In genomic region chr6:35354361-35355135, GRCh38 we compare ENCODE assay signal across 25 cellular contexts. TPM values are rescaled to one million over a fixed set of nuclear protein-coding genes. Genes with fewer than 3 reads are reported as not detected.
DNase-seq lines count a peak whose midpoint lies in the region; ATAC-seq and TF ChIP-seq lines count a peak whose summit lies in the region.
"Had no signal": no experiment of that assay in that cellular context is flagged by ENCODE, and none has a peak within 500 bp of the region (broad histone marks: within the 10 kb centered on the region; RNA-seq: fewer than 3 reads in every experiment).

No MANE protein-coding gene starts in this region.

- H3K18ac ChIP-seq in mesenchymal stem cell (ENCODE audit: low read depth in 1 of 2, low read length in 2 of 2) = no peak overlapping the region

- H3K27me3 ChIP-seq in mesenchymal stem cell (ENCODE audit: control insufficient read depth in 1 of 2, insufficient read depth in 1 of 2, low read length in 2 of 2) (no peaks in the 10 kb centered on the region), smooth muscle cell (ENCODE audit: low read depth) (no peaks in the 10 kb centered on the region), foreskin keratinocyte (no peaks in the 10 kb centered on the region)
- H3K27me3 ChIP-seq: BE2C, left lung had no signal

- H2AK5ac ChIP-seq in mesenchymal stem cell (ENCODE audit: low read length, severe bottlenecking) = no peak overlapping the region

- no peak for ATAC-seq in foreskin keratinocyte
- ATAC-seq in HG03108 (IDR thresholded peaks at IDR 0.05; ENCODE audit: unreplicated experiment) = no peak
- ATAC-seq: left lung had no signal

- no peak overlapping the region for H3K14ac ChIP-seq in mesenchymal stem cell (ENCODE audit: low read length in 2 of 2)

- H3K36me3 ChIP-seq in mesenchymal stem cell (ENCODE audit: control insufficient read depth in 1 of 2, insufficient read depth in 2 of 2, low read depth in 1 of 2, low read length in 2 of 2) (peaks cover 20 to 45% of the 10 kb centered on the region in 2 experiments), smooth muscle cell (ENCODE audit: low read depth) (peaks cover 5% of the 10 kb centered on the region)

- H3K9me3 ChIP-seq in mesenchymal stem cell (ENCODE audit: control insufficient read depth, low read length) (no peaks in the 10 kb centered on the region), smooth muscle cell (replicated peaks; ENCODE audit: low read depth) (no peaks in the 10 kb centered on the region)
- H3K9me3 ChIP-seq: BE2C, Caco-2, left lung had no signal

- H3K27ac ChIP-seq in mesenchymal stem cell (ENCODE audit: low read length, poor library complexity, severe bottlenecking) (no peak overlapping the region), smooth muscle cell (ENCODE audit: low read depth) (peak overlapping the region; percentile 76), foreskin keratinocyte (no peak overlapping the region)
- H3K27ac ChIP-seq: coronary artery, left lung had no signal

- H3F3A ChIP-seq in smooth muscle cell (ENCODE audit: low read depth) = peaks cover 5% of the 10 kb centered on the region

- H3K79me1 ChIP-seq in mesenchymal stem cell (replicated peaks; ENCODE audit: low read length, poor library complexity, severe bottlenecking) = peaks cover 17% of the 10 kb centered on the region

- peaks cover 92% of the 10 kb centered on the region for H3K36me3 Mint-ChIP-seq in activated T-cell treated with anti-CD3 and anti-CD28 coated beads, Interleukin-2, amount 50 U/mL, for 24 hours (ENCODE audit: low read depth)

- H3K9ac ChIP-seq in mesenchymal stem cell (ENCODE audit: low read length) (peak overlapping the region; percentile 59), smooth muscle cell (ENCODE audit: low read depth) (no peak overlapping the region)

- no peak overlapping the region for H2BK12ac ChIP-seq in mesenchymal stem cell (ENCODE audit: low read length in 2 of 2)

- 94% methylated on average over 10 of the region's 13 CpGs for WGBS in mesenchymal stem cell
- 81% methylated on average over 13 of the region's 13 CpGs for WGBS in smooth muscle cell (ENCODE audit: low lambda C conversion rate)

- no peaks in the 10 kb centered on the region for H3K9me3 Mint-ChIP-seq in activated T-cell treated with anti-CD3 and anti-CD28 coated beads, Interleukin-2, amount 50 U/mL, for 24 hours
- H3K9me3 Mint-ChIP-seq: endodermal cell had no signal

- H3K4ac ChIP-seq in mesenchymal stem cell (ENCODE audit: low read depth in 1 of 2, low read length in 2 of 2) = no peak overlapping the region

- H4K20me1 ChIP-seq in smooth muscle cell (ENCODE audit: low read depth) = no peaks in the 10 kb centered on the region

- H3K4me1 ChIP-seq in mesenchymal stem cell (ENCODE audit: control insufficient read depth, insufficient read depth, low read depth, low read length) = peaks cover 7% of the 10 kb centered on the region
- no peaks in the 10 kb centered on the region for H3K4me1 ChIP-seq in smooth muscle cell (ENCODE audit: low read depth)
- H3K4me1 ChIP-seq in foreskin keratinocyte = peaks cover under 1% of the 10 kb centered on the region
- H3K4me1 ChIP-seq: Caco-2 had no signal

- H3K4me3 ChIP-seq in mesenchymal stem cell (ENCODE audit: insufficient read depth in 1 of 2, low read depth in 1 of 2, low read length in 2 of 2) (no peak overlapping the region), smooth muscle cell (no peak overlapping the region)
- H3K4me3 ChIP-seq: coronary artery, left lung had no signal

- H4K91ac ChIP-seq in mesenchymal stem cell (ENCODE audit: low read length) = no peak overlapping the region

- H2AFZ ChIP-seq in mesenchymal stem cell (ENCODE audit: low read depth, low read length) = no peak overlapping the region
- H2AFZ ChIP-seq in smooth muscle cell (ENCODE audit: low read depth) = no peak overlapping the region

- DNase-seq in activated T-cell treated with anti-CD3 and anti-CD28 coated beads, Interleukin-2, amount 50 U/mL, for 24 hours = peak; percentile 5
- no peak for DNase-seq in activated T-cell treated with anti-CD3 and anti-CD28 coated beads for 4 hours
- peak; percentile 32 for DNase-seq in astrocyte of the hippocampus (ENCODE audit: low read depth, low spot score)
- DNase-seq in mesenchymal stem cell = peak; percentile 61
- no peak for DNase-seq in smooth muscle cell (lab: John Stamatoyannopoulos, UW; ENCODE audit: unreplicated experiment)
- DNase-seq in foreskin keratinocyte = no peak
- no peak for DNase-seq in HUDEP-2 (lab: John Stamatoyannopoulos, UW; ENCODE audit: unreplicated experiment in 76 of 76)
- DNase-seq: 8988T; activated CD4-positive, alpha-beta T cell treated with anti-CD3 and anti-CD28 coated beads for 1 hour; activated CD8-positive, alpha-beta memory T cell treated with anti-CD3 and anti-CD28 coated beads for 24 hours; activated naive CD4-positive, alpha-beta T cell treated with anti-CD3 and anti-CD28 coated beads, Interleukin-2, amount 50 U/mL, for 16 hours; activated T-cell treated with anti-CD3 and anti-CD28 coated beads, Interleukin-2, amount 50 U/mL, for 48 hours; BE2C; Caco-2; DND-41; endodermal cell; left lung; NCI-H1105; NCI-H510A; SHP77 treated with DMSO at 0.1 percent for 48 hours; stimulated activated CD4-positive, alpha-beta T cell treated with anti-CD3 and anti-CD28 coated beads, Interleukin-2, amount 100 ng/mL, for 48 hours; stimulated activated naive CD4-positive, alpha-beta T cell had no signal

- H3K23ac ChIP-seq in mesenchymal stem cell (ENCODE audit: low read length in 2 of 2) = no peak overlapping the region

- no peak overlapping the region for H3K4me2 ChIP-seq in mesenchymal stem cell (ENCODE audit: low read length, poor library complexity, severe bottlenecking)
- no peak overlapping the region for H3K4me2 ChIP-seq in smooth muscle cell

- H2BK120ac ChIP-seq in mesenchymal stem cell (ENCODE audit: low read depth, low read length) = no peak overlapping the region

- no peaks in the 10 kb centered on the region for H3K27me3 Mint-ChIP-seq in activated T-cell treated with anti-CD3 and anti-CD28 coated beads, Interleukin-2, amount 50 U/mL, for 24 hours
- H3K27me3 Mint-ChIP-seq: progenitor cell of endocrine pancreas had no signal

- H3K27ac Mint-ChIP-seq in activated T-cell treated with anti-CD3 and anti-CD28 coated beads, Interleukin-2, amount 50 U/mL, for 24 hours = peak overlapping the region; percentile 44
- H3K27ac Mint-ChIP-seq: endodermal cell, progenitor cell of endocrine pancreas had no signal

- peaks cover 66% of the 10 kb centered on the region for H3K79me2 ChIP-seq in smooth muscle cell (ENCODE audit: low read depth)

- peaks cover 53% of the 10 kb centered on the region for H3K4me1 Mint-ChIP-seq in activated T-cell treated with anti-CD3 and anti-CD28 coated beads, Interleukin-2, amount 50 U/mL, for 24 hours (ENCODE audit: low read depth)

- no peak for TF ChIP-seq CTCF in smooth muscle cell (IDR thresholded peaks at IDR 0.05; ENCODE audit: borderline replicate concordance, insufficient read depth, poor library complexity, severe bottlenecking)
- TF ChIP-seq CTCF in foreskin keratinocyte (conservative IDR thresholded peaks at IDR 0.05) = no peak

- no peak overlapping the region for H4K8ac ChIP-seq in mesenchymal stem cell (ENCODE audit: low read length)

- no peak overlapping the region for H2BK15ac ChIP-seq in mesenchymal stem cell (ENCODE audit: low read depth, poor library complexity, severe bottlenecking)

- H3K4me3 Mint-ChIP-seq in activated T-cell treated with anti-CD3 and anti-CD28 coated beads, Interleukin-2, amount 50 U/mL, for 24 hours = no peak overlapping the region
- H3K4me3 Mint-ChIP-seq: endodermal cell had no signal

- H2BK5ac ChIP-seq in mesenchymal stem cell (ENCODE audit: low read depth, low read length, poor library complexity, severe bottlenecking) = no peak overlapping the region

RNA-seq across cellular contexts. Expression of gene PPARD, which starts 12.2 kb away (rescaled TPM):
- polyA plus RNA-seq in mesenchymal stem cell (2013, experiment 1 of 2) = 25.3 TPM
- 24.6 TPM for polyA plus RNA-seq in mesenchymal stem cell (2013, experiment 2 of 2)
- 8.2 and 10.6 TPM in 2 replicates for total RNA-seq in smooth muscle cell
- polyA plus RNA-seq in smooth muscle cell = 25.7 and 31.1 TPM in 2 replicates
- total RNA-seq in foreskin keratinocyte = 16.9 and 18.6 TPM in 2 replicates
- 22.4 and 23.4 TPM in 2 replicates for polyA plus RNA-seq in foreskin keratinocyte

RNA-seq across cellular contexts. Expression of gene DEF6, which starts 56.9 kb away (rescaled TPM):
- polyA plus RNA-seq in mesenchymal stem cell (2013, experiment 1 of 2) = 1.8 TPM
- 1.2 TPM for polyA plus RNA-seq in mesenchymal stem cell (2013, experiment 2 of 2)
- total RNA-seq in smooth muscle cell = 2.2 and 3.6 TPM in 2 replicates
- polyA plus RNA-seq in smooth muscle cell = 2.8 and 7.0 TPM in 2 replicates
- 25.6 and 28.7 TPM in 2 replicates for total RNA-seq in foreskin keratinocyte
- polyA plus RNA-seq in foreskin keratinocyte = 26.2 and 26.4 TPM in 2 replicates

Comparison
In these comparisons a context has a peak if more than half of its experiments do, and no peak if none do; other contexts are left out.
1. DNase-seq: peak in activated T-cell treated with anti-CD3 and anti-CD28 coated beads, Interleukin-2, amount 50 U/mL, for 24 hours (single experiment), astrocyte of the hippocampus (single experiment) and mesenchymal stem cell (single experiment); none in activated T-cell treated with anti-CD3 and anti-CD28 coated beads for 4 hours (single experiment), smooth muscle cell (single experiment), foreskin keratinocyte (0 of 2) and HUDEP-2 (0 of 76).